22 cellular contexts compared by ENCODE assay signal in the genomic region with DNA sequence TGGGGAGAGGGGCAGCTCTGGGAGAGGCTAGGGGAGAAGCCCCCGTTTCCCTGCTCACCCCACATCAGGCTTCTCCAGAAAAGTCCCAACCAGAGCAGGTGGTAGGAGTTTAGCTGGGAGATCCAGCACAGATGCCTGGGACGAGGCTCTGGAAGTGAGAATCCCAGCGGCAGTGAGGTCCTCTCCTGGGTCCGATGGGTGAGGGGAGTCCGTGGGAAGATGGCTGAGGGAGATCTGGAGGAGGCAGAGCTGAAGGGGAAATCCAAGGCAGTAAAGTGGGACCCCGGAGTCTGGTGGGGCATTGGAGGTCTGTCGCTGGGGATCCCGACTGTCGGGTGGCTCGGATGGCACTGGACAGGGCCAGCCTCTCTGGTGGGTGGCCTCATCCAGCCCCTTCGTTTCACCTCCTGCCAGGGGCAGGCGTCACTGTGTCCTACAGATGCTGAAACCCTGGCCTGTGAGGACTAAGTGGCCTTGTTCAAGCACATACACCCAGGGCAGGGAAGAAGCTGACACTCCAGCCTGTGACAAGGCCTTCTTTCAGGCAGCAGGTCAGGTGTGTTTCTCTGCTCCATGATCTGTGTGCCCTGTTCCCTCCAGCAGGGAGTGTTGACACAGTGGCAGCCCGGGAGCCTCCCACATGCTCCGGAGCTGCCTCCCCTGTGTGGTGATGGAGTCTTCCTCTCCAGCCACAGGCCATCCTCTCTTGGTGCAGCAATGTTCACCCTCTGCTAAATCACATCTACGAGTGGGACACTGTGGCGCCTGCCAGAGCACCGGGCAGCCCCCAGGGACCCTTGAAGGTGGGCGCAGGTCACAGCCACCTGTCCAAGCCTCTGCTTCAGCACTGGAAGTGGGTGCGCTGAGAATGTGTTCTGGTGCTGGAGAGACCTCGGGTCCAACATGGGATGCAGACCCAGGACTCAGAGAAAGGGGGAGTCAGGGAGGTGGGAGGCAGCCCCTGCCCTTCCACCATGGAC.
"Had no signal": no experiment of that assay in that cellular context is flagged by ENCODE, and none has a peak within 500 bp of the region (broad histone marks: within the 10 kb centered on the region; RNA-seq: fewer than 3 reads in every experiment).

No MANE protein-coding gene starts in this region.

- H3K36me3 ChIP-seq: brain microvascular endothelial cell, left lung, prostate gland, suprapubic skin, transverse colon had no signal

- H3K27me3 ChIP-seq: brain microvascular endothelial cell had no signal

- H3K4me3 ChIP-seq: left lung, prostate gland, suprapubic skin, transverse colon had no signal

- H3K27ac ChIP-seq: brain microvascular endothelial cell, left lung, prostate gland, suprapubic skin, transverse colon had no signal

- H3K9me3 ChIP-seq: prostate gland, suprapubic skin, transverse colon had no signal

- FAIRE-seq: colon, keratinocyte, small intestine had no signal

- ATAC-seq: activated T-cell treated with anti-CD3 and anti-CD28 coated beads, Interleukin-2, amount 50 U/mL, for 4 hours; left lung; right cardiac atrium; stimulated activated naive CD8-positive, alpha-beta T cell treated with anti-CD3 and anti-CD28 coated beads, Interleukin-15, amount 100 ng/mL, for 72 hours had no signal

- H3K4me1 ChIP-seq: left lung, prostate gland, suprapubic skin, transverse colon had no signal

- DNase-seq: activated CD4-positive, alpha-beta T cell treated with anti-CD3 and anti-CD28 coated beads, Interleukin-2, amount 50 U/mL, for 1 hour; activated CD8-positive, alpha-beta memory T cell treated with anti-CD3 and anti-CD28 coated beads, Interleukin-2, amount 50 U/mL, for 4 hours; activated naive CD4-positive, alpha-beta T cell treated with anti-CD3 and anti-CD28 coated beads, Interleukin-2, amount 50 U/mL, for 16 hours; activated T-cell treated with anti-CD3 and anti-CD28 coated beads, Interleukin-2, amount 50 U/mL, for 4 hours; brain microvascular endothelial cell; central memory CD4-positive, alpha-beta T cell; foreskin melanocyte; hypothalamus; mammary epithelial cell; nephron progenitor cell; small intestine; stimulated activated CD4-positive, alpha-beta T cell treated with anti-CD3 and anti-CD28 coated beads, Interleukin-15, amount 100 ng/mL, for 24 hours; stimulated activated CD4-positive, alpha-beta T cell treated with anti-CD3 and anti-CD28 coated beads, Interleukin-2, amount 100 ng/mL, for 48 hours; stimulated activated naive CD8-positive, alpha-beta T cell treated with anti-CD3 and anti-CD28 coated beads, Interleukin-15, amount 100 ng/mL, for 72 hours; T1000; transverse colon had no signal
